8 cellular contexts compared by ENCODE assay signal in the genomic region with DNA sequence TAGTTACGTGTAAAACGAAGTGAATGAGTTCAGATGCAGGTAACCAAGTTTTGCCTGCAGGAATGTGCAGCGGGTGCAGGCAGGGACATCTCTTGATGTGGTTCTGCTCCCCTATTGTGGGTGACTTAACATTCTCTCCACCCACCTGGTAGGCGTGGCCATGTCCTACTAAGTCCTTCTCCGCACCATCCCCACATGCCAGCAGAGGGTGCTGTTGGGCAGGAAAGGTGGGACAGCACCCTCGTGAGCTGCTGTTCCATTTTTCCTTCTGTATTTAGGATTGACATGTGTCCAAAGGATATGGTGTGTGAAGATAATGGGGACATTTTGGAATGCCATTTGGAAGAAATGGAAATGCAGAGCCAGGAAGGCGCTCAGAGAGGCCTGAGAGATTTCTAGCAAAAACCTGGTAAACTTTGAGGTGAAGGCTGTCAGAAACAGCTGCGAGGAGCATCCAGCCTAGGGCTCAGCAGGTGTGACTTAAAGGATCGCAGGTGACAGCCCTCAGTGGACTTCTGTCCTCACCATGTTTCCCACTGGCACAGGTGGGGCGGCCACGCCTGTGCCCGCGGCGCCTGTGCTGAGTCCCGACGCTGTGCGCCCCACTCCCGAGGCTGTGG.
DNase-seq lines count a peak whose midpoint lies in the region; ATAC-seq lines count a peak whose summit lies in the region.

No MANE protein-coding gene starts in this region.

- DNase-seq in AML-193 (lab: John Stamatoyannopoulos, UW): peak; percentile 89 to 94
- peak; percentile 87 for DNase-seq in NCI-H345 treated with DMSO at 0.1 percent for 48 hours (lab: John Stamatoyannopoulos, UW; ENCODE audit: unreplicated experiment)
- DNase-seq in activated CD4-positive, alpha-beta T cell treated with anti-CD3 and anti-CD28 coated beads for 1 hour: peak; percentile 90
- DNase-seq in kidney glomerular epithelial cell (lab: John Stamatoyannopoulos, UW): peak; percentile 90
- DNase-seq in stimulated activated CD4-positive, alpha-beta T cell treated with anti-CD3 and anti-CD28 coated beads, Interleukin-15, amount 100 ng/mL, for 24 hours: peak; percentile 99

- ATAC-seq in GM19035 (IDR thresholded peaks at IDR 0.05; ENCODE audit: unreplicated experiment) (peak; percentile 95), HG03354 (IDR thresholded peaks at IDR 0.05; ENCODE audit: poor library complexity, severe bottlenecking, unreplicated experiment) (peak; percentile 99)

- peak overlapping the region; percentile 24 for H3K27ac ChIP-seq in cingulate gyrus (ENCODE audit: low read depth, low read length)

Comparison
In these comparisons a context has a peak if more than half of its experiments do, and no peak if none do; other contexts are left out.
1. Peak in every context shown above with its lines: DNase-seq, ATAC-seq and H3K27ac ChIP-seq.